ENCODE assay signal across 8 cellular contexts in genomic region chr21:38804617-38805281, GRCh38. TPM values are rescaled to one million over a fixed set of nuclear protein-coding genes. Genes with fewer than 3 reads are reported as not detected.
DNase-seq lines count a peak whose midpoint lies in the region; ATAC-seq and TF ChIP-seq lines count a peak whose summit lies in the region.

No MANE protein-coding gene starts in this region.

- TF ChIP-seq POLR2A in IMR-90 (IDR thresholded peaks at IDR 0.05; ENCODE audit: low read depth, low read length): no peak

- peak overlapping the region; percentile 63 for H2BK5ac ChIP-seq in IMR-90 (ENCODE audit: low read depth, low read length, poor library complexity, severe bottlenecking)

- H3K27me3 ChIP-seq in AG04450 (ENCODE audit: control insufficient read depth, insufficient read depth, low read length) (no peaks in the 10 kb centered on the region), IMR-90 (ENCODE audit: control insufficient read depth, insufficient read depth, low read length) (no peaks in the 10 kb centered on the region), skeletal muscle tissue (ENCODE audit: control insufficient read depth in 3 of 3, insufficient read depth in 3 of 3, low read length in 3 of 3) (no peaks in the 10 kb centered on the region)

- CTCF ChIA-PET in AG04450 (lab: Charles Lee) (interaction anchor here (0.6 to 2.0 kb wide), 3 partner anchors 52 to 333 kb away, joined by 3 to 5 read pairs (median 3); no protein-coding TSS in a partner anchor), IMR-90 (lab: Yijun Ruan, JAX) (interaction anchor here (1.2 kb wide), 1 partner anchor 15 kb away, joined by 3 read pairs; no protein-coding TSS in a partner anchor)

- H3K4ac ChIP-seq in IMR-90 (ENCODE audit: low read depth, low read length): peak overlapping the region; percentile 85

- H3K27ac ChIP-seq in AG04450 (ENCODE audit: low read depth, low read length) (peak overlapping the region; percentile 31), IMR-90 (ENCODE audit: insufficient read depth, low read length) (peak overlapping the region; percentile 70), skeletal muscle tissue (ENCODE audit: low read depth, low read length) (peak overlapping the region; percentile 95)

- H3K9ac ChIP-seq in IMR-90 (ENCODE audit: low read depth, low read length) (peak overlapping the region; percentile 65; the same call in 1 of the 2 replicates), skeletal muscle tissue (ENCODE audit: low read depth in 1 of 3, low read length in 3 of 3) (peak overlapping the region; percentile 89 to 95 (median 92))

- peaks cover 0 to 31% of the 10 kb centered on the region in 2 experiments; a peak in 2 of 4 replicates for H3K79me1 ChIP-seq in IMR-90 (ENCODE audit: low read depth in 1 of 2, low read length in 2 of 2)

- peak overlapping the region; percentile 35 for H2AK9ac ChIP-seq in IMR-90 (replicated peaks; ENCODE audit: low read depth, low read length, poor library complexity)

- H3K4me3 ChIP-seq in AG04450 (ENCODE audit: low read depth, low read length): peak overlapping the region; percentile 88
- H3K4me3 ChIP-seq in IMR-90 (ENCODE audit: insufficient read depth, low read depth, low read length): peak overlapping the region; percentile 95
- H3K4me3 ChIP-seq in skeletal muscle tissue (ENCODE audit: low read length in 3 of 3): peak overlapping the region; percentile 70 to 88 (median 74)

- peak overlapping the region; percentile 75 for H4K91ac ChIP-seq in IMR-90 (ENCODE audit: insufficient read depth, low read depth, low read length)

- H3K14ac ChIP-seq in IMR-90 (replicated peaks; ENCODE audit: low read depth, low read length): peak overlapping the region; percentile 89; the same call in 1 of the 2 replicates

- H3K56ac ChIP-seq in IMR-90 (ENCODE audit: extremely low read depth, insufficient read depth, low read length): no peak overlapping the region

- ATAC-seq in GM18498 (IDR thresholded peaks at IDR 0.05; ENCODE audit: unreplicated experiment) (peak; percentile 21), IMR-90 (ENCODE audit: low read depth) (peak; percentile 17), GM19328 (IDR thresholded peaks at IDR 0.05; ENCODE audit: unreplicated experiment) (no peak)

- H3K18ac ChIP-seq in IMR-90 (ENCODE audit: low read depth, low read length): peak overlapping the region; percentile 16; the same call in 1 of the 2 replicates

- H3K36me3 ChIP-seq in IMR-90 (ENCODE audit: control insufficient read depth, insufficient read depth, low read length) (peaks cover 14% of the 10 kb centered on the region), skeletal muscle tissue (ENCODE audit: control insufficient read depth in 3 of 3, insufficient read depth in 3 of 3, low read length in 3 of 3) (peaks cover 3 to 8% (median 7%) of the 10 kb centered on the region in 3 donors)

- dilution Hi-C loops in IMR-90 (cut with HindIII; ENCODE audit: low sequenced_read_pairs, unreplicated experiment): no loop called here

- no TSS peak for BruUV-seq in IMR-90 (replicated peaks; lab: Mats Ljungman, UMichigan)

- no peaks in the 10 kb centered on the region; the same call in 1 of the 2 replicates for H3K9me3 ChIP-seq in AG04450 (ENCODE audit: control insufficient read depth, insufficient read depth, low read length)
- no peaks in the 10 kb centered on the region for H3K9me3 ChIP-seq in IMR-90 (ENCODE audit: control insufficient read depth, insufficient read depth, low read length)
- H3K9me3 ChIP-seq in skeletal muscle tissue (ENCODE audit: control insufficient read depth in 3 of 3, low read length in 3 of 3): no peaks in the 10 kb centered on the region

- H3K4me2 ChIP-seq in IMR-90 (ENCODE audit: low read depth, low read length): peak overlapping the region; percentile 80

- peak overlapping the region; percentile 89 for H2AFZ ChIP-seq in IMR-90 (replicated peaks; ENCODE audit: low read length, poor library complexity)

- H4K5ac ChIP-seq in IMR-90 (ENCODE audit: low read depth, low read length): peak overlapping the region; percentile 14

- peaks cover 35% of the 10 kb centered on the region for H4K20me1 ChIP-seq in IMR-90 (ENCODE audit: insufficient read depth, low read length)

- in situ Hi-C loops in IMR-90 (cut with MboI; ENCODE audit: low sequenced_read_pairs) (loop anchor here (5.0 to 10.0 kb wide), 2 partner anchors 50 to 323 kb away; no protein-coding TSS in a partner anchor), T47D (cut with HindIII; ENCODE audit: low pct_unique_long_range_greater_than_20kb, low sequenced_read_pairs) (no loop called here)

- peak; percentile 45 for TF ChIP-seq RAD21 in IMR-90 (IDR thresholded peaks at IDR 0.05; ENCODE audit: low read length)

- DNase-seq in AG04450 (ENCODE audit: low read depth, low spot score): no peak
- peak; percentile 54 for DNase-seq in IMR-90
- DNase-seq in SK-N-DZ (ENCODE audit: low spot score): peak; percentile 38
- DNase-seq in T47D (ENCODE audit: low read depth in 1 of 2, low spot score in 1 of 2): peak; percentile 42 to 66
- DNase-seq in iPS-NIHi11 (ENCODE audit: low spot score): peak; percentile 74

- TF ChIP-seq CTCF in AG04450 (IDR thresholded peaks at IDR 0.05; ENCODE audit: low read depth, low read length): peak; percentile 48
- TF ChIP-seq CTCF in IMR-90 (conservative IDR thresholded peaks at IDR 0.05; ENCODE audit: low read depth, low read length): peak; percentile 38; the same call in 1 of the 2 replicates

- H2BK120ac ChIP-seq in IMR-90 (ENCODE audit: low read depth, low read length): peak overlapping the region; percentile 83

- WGBS in IMR-90 (ENCODE audit: extremely low coverage in 2 of 2, insufficient read length in 1 of 2), 2 experiments: 44% methylated on average over 20 of the region's 32 CpGs; no CpG with 5 or more reads in 1 of the 2 experiments

- H2BK20ac ChIP-seq in IMR-90 (ENCODE audit: low read depth, low read length): peak overlapping the region; percentile 72

- H3K23ac ChIP-seq in IMR-90 (ENCODE audit: low read depth, low read length): peak overlapping the region; percentile 89

- POLR2A ChIA-PET in AG04450 (lab: Yijun Ruan, JAX) (interaction anchor here (1.6 to 2.2 kb wide), 3 partner anchors 19 to 36 kb away, joined by 4 to 10 read pairs (median 8); no protein-coding TSS in a partner anchor), IMR-90 (lab: Charles Lee; ENCODE audit: unreplicated experiment) (interaction anchor here (0.6 kb wide), 1 partner anchor 200 kb away, joined by 5 read pairs; no protein-coding TSS in a partner anchor)

- H2BK15ac ChIP-seq in IMR-90 (ENCODE audit: low read depth, low read length): peak overlapping the region; percentile 78

- intact Hi-C loops in IMR-90 (cut with micrococcal nuclease): loop anchor here (1.0 to 10.0 kb wide), 8 partner anchors 31 to 334 kb away; no protein-coding TSS in a partner anchor

- peak overlapping the region; percentile 62 for H2AK5ac ChIP-seq in IMR-90 (ENCODE audit: low read depth, low read length)

- peaks cover 20% of the 10 kb centered on the region for H3K9me1 ChIP-seq in IMR-90 (ENCODE audit: insufficient read depth, low read length)

- H3K4me1 ChIP-seq in IMR-90 (ENCODE audit: control insufficient read depth, insufficient read depth, low read length) (peaks cover 25% of the 10 kb centered on the region), skeletal muscle tissue (ENCODE audit: control insufficient read depth in 3 of 3, insufficient read depth in 3 of 3, low read length in 3 of 3) (peaks cover 13 to 32% (median 15%) of the 10 kb centered on the region in 3 donors)

- peak overlapping the region; percentile 30 to 80 for H4K8ac ChIP-seq in IMR-90 (ENCODE audit: low read depth in 2 of 2, low read length in 2 of 2)

TF ChIP-seq in IMR-90, 13 proteins besides CTCF, POLR2A, EP300 and RAD21 (continues in another document):
- TF ChIP-seq RCOR1 (IDR thresholded peaks at IDR 0.05; ENCODE audit: insufficient replicate concordance, low read length): no peak
- TF ChIP-seq SMC3 (IDR thresholded peaks at IDR 0.05; ENCODE audit: low read depth, low read length): peak; percentile 35
- TF ChIP-seq MAZ (IDR thresholded peaks at IDR 0.05; ENCODE audit: borderline replicate concordance, low read depth, low read length): no peak
- TF ChIP-seq MXI1 (IDR thresholded peaks at IDR 0.05; ENCODE audit: borderline replicate concordance, low read depth, low read length): no peak
- TF ChIP-seq, protein P1, sequence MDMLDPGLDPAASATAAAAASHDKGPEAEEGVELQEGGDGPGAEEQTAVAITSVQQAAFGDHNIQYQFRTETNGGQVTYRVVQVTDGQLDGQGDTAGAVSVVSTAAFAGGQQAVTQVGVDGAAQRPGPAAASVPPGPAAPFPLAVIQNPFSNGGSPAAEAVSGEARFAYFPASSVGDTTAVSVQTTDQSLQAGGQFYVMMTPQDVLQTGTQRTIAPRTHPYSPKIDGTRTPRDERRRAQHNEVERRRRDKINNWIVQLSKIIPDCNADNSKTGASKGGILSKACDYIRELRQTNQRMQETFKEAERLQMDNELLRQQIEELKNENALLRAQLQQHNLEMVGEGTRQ (IDR thresholded peaks at IDR 0.05; ENCODE audit: low read depth, low read length): 0 out of 2 replicates have a peak, but pooled peaks have one; percentile 23
- TF ChIP-seq, protein P2, sequence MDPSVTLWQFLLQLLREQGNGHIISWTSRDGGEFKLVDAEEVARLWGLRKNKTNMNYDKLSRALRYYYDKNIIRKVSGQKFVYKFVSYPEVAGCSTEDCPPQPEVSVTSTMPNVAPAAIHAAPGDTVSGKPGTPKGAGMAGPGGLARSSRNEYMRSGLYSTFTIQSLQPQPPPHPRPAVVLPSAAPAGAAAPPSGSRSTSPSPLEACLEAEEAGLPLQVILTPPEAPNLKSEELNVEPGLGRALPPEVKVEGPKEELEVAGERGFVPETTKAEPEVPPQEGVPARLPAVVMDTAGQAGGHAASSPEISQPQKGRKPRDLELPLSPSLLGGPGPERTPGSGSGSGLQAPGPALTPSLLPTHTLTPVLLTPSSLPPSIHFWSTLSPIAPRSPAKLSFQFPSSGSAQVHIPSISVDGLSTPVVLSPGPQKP (IDR thresholded peaks at IDR 0.05; ENCODE audit: borderline replicate concordance, low read depth, low read length): no peak
- no peak for TF ChIP-seq MAFK (IDR thresholded peaks at IDR 0.05; ENCODE audit: low read depth, low read length)
- no peak for TF ChIP-seq FOS (IDR thresholded peaks at IDR 0.05; ENCODE audit: low read depth, low read length)
- no peak for TF ChIP-seq CEBPB (IDR thresholded peaks at IDR 0.05; ENCODE audit: low read depth, low read length)
- no peak for TF ChIP-seq RFX5 (IDR thresholded peaks at IDR 0.05; ENCODE audit: low read depth, low read length)
- no peak for TF ChIP-seq CHD1 (IDR thresholded peaks at IDR 0.05; ENCODE audit: low read depth, low read length)
- TF ChIP-seq NFE2L2 (IDR thresholded peaks at IDR 0.05; ENCODE audit: low read depth, low read length): no peak

RNA-seq across cellular contexts. Expression of gene ETS2, which starts 1.0 kb away (rescaled TPM):
- 60.1 and 62.7 TPM in 2 replicates for polyA plus RNA-seq in AG04450 (2011; rRNA removed)
- polyA minus RNA-seq in AG04450 (2011; rRNA and poly(A)+ RNA removed): 60.1 and 67.9 TPM in 2 replicates
- 20.6 and 21.7 TPM in 2 replicates for total RNA-seq in IMR-90 (2012; rRNA removed)
- 21.3 and 22.8 TPM in 2 replicates for polyA plus RNA-seq in IMR-90 (2012; rRNA removed)
- 18.3 and 18.4 TPM in 2 replicates for polyA plus RNA-seq in IMR-90 (2012; cell fraction: cytosol; rRNA removed)
- 42.7 and 92.6 TPM in 2 replicates for polyA plus RNA-seq in IMR-90 (2012; cell fraction: nucleus; rRNA removed; ENCODE audit: low replicate concordance)
- polyA plus RNA-seq in SK-N-DZ (2014; cell fraction: cytosol; rRNA removed): 9.5 and 10.3 TPM in 2 replicates
- 8.1 and 8.4 TPM in 2 replicates for polyA plus RNA-seq in SK-N-DZ (2014; cell fraction: nucleus; rRNA removed)
- total RNA-seq in skeletal muscle tissue: 20.9 TPM

Comparison
In these comparisons a context has a peak if more than half of its experiments do, and no peak if none do; other contexts are left out.
1. H3K27ac ChIP-seq: peak in every context shown above with its lines; median percentile 95 in skeletal muscle tissue; 70 in IMR-90; 31 in AG04450.